ENCODE assay signal across 1 cellular context in the genomic region with DNA sequence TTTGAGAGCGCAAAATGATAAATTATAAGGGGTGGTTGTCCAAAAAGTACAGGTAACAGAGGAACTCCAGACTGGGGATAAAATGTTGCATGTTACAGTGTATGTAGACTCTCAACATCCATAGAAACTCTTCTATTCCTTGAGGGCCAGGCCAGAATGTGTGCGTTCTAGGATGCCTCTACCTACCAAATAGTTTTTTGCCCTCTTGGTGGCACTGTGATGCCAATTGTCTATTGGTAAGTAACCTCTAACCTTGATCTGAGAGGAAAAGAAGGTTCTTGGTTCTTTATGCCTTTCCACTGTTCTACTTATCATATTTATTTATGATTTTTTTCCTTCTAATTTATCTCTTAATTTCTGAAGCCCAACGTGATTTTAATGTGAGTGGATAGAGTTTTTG.
TF ChIP-seq lines count a peak whose summit lies in the region.

No MANE protein-coding gene starts in this region.

TF ChIP-seq in GM23338, 12 proteins besides CTCF, POLR2A, EP300 and RAD21 (continued from another document):
- TF ChIP-seq, protein P1, sequence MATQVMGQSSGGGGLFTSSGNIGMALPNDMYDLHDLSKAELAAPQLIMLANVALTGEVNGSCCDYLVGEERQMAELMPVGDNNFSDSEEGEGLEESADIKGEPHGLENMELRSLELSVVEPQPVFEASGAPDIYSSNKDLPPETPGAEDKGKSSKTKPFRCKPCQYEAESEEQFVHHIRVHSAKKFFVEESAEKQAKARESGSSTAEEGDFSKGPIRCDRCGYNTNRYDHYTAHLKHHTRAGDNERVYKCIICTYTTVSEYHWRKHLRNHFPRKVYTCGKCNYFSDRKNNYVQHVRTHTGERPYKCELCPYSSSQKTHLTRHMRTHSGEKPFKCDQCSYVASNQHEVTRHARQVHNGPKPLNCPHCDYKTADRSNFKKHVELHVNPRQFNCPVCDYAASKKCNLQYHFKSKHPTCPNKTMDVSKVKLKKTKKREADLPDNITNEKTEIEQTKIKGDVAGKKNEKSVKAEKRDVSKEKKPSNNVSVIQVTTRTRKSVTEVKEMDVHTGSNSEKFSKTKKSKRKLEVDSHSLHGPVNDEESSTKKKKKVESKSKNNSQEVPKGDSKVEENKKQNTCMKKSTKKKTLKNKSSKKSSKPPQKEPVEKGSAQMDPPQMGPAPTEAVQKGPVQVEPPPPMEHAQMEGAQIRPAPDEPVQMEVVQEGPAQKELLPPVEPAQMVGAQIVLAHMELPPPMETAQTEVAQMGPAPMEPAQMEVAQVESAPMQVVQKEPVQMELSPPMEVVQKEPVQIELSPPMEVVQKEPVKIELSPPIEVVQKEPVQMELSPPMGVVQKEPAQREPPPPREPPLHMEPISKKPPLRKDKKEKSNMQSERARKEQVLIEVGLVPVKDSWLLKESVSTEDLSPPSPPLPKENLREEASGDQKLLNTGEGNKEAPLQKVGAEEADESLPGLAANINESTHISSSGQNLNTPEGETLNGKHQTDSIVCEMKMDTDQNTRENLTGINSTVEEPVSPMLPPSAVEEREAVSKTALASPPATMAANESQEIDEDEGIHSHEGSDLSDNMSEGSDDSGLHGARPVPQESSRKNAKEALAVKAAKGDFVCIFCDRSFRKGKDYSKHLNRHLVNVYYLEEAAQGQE (IDR thresholded peaks at IDR 0.05; ENCODE audit: unreplicated experiment): no peak
- TF ChIP-seq ZNF114 (CRISPR knock-in tag; IDR thresholded peaks at IDR 0.05) (no peak), STAT1 (IDR thresholded peaks at IDR 0.05; ENCODE audit: unreplicated experiment) (no peak), EZH2phosphoT487 (IDR thresholded peaks at IDR 0.05; ENCODE audit: unreplicated experiment) (no peak), ZNF331 (CRISPR knock-in tag; IDR thresholded peaks at IDR 0.05; ENCODE audit: low read depth) (no peak), EZH2 (IDR thresholded peaks at IDR 0.05; ENCODE audit: low read depth, unreplicated experiment) (no peak)
